8 cellular contexts compared by ENCODE assay signal in genomic region chr12:32533971-32534590, GRCh38.
DNase-seq lines count a peak whose midpoint lies in the region; ATAC-seq and TF ChIP-seq lines count a peak whose summit lies in the region.

No MANE protein-coding gene starts in this region.

- DNase-seq in ACHN (peak; percentile 83), UCSD-AML1 (lab: John Stamatoyannopoulos, UW; ENCODE audit: unreplicated experiment) (peak; percentile 38), left ventricle myocardium inferior (peak; percentile 31), retinal pigment epithelial cell (ENCODE audit: low read depth) (peak; percentile 62)
- no peak for DNase-seq in CD8-positive, alpha-beta T cell
- no peak for DNase-seq in stimulated activated CD4-positive, alpha-beta T cell treated with anti-CD3 and anti-CD28 coated beads, Interleukin-1b, Interleukin-23, amount 100 ng/mL, for 48 hours

- peaks cover 67% of the 10 kb centered on the region for H3K4me1 ChIP-seq in left ventricle myocardium inferior
- H3K4me1 ChIP-seq in CD8-positive, alpha-beta T cell (ENCODE audit: insufficient read depth, low read length), result no peaks in the 10 kb centered on the region

- H3K4me3 Mint-ChIP-seq in CD8-positive, alpha-beta T cell, result no peak overlapping the region

- H3K27ac Mint-ChIP-seq in CD8-positive, alpha-beta T cell, result no peak overlapping the region

- CTCF ChIA-PET in CD8-positive, alpha-beta T cell (lab: Charles Lee), result no interaction called here

- POLR2A ChIA-PET in CD8-positive, alpha-beta T cell (lab: Charles Lee), result no interaction called here

- intact Hi-C loops in left ventricle myocardium inferior (cut with micrococcal nuclease), result loop anchor here (10.0 kb wide), 1 partner anchor 79 kb away; no protein-coding TSS in a partner anchor
- intact Hi-C loops in CD8-positive, alpha-beta T cell (cut with DNase I, micrococcal nuclease), result no loop called here

- peaks cover 10% of the 10 kb centered on the region for H3K4me1 Mint-ChIP-seq in CD8-positive, alpha-beta T cell (ENCODE audit: low read depth)

- peak overlapping the region; percentile 84 for H3K27ac ChIP-seq in left ventricle myocardium inferior (replicated peaks)
- no peak overlapping the region for H3K27ac ChIP-seq in CD8-positive, alpha-beta T cell (ENCODE audit: low read depth, low read length)

- in situ Hi-C loops in ACHN (cut with HindIII; ENCODE audit: low pct_ligation_motif_present, low pct_unique_long_range_greater_than_20kb, low sequenced_read_pairs), result no loop called here

- no peaks in the 10 kb centered on the region for H3K9me3 Mint-ChIP-seq in CD8-positive, alpha-beta T cell

- no peaks in the 10 kb centered on the region for H3K9me3 ChIP-seq in left ventricle myocardium inferior (replicated peaks)
- no peaks in the 10 kb centered on the region for H3K9me3 ChIP-seq in CD8-positive, alpha-beta T cell (ENCODE audit: low read length)

- no peaks in the 10 kb centered on the region for H3K36me3 Mint-ChIP-seq in CD8-positive, alpha-beta T cell

- peaks cover 9% of the 10 kb centered on the region for H3K27me3 Mint-ChIP-seq in CD8-positive, alpha-beta T cell (ENCODE audit: low read depth)

- peak; percentile 72 for ATAC-seq in GM18858 (IDR thresholded peaks at IDR 0.05; ENCODE audit: unreplicated experiment)
- ATAC-seq in HG03520 (IDR thresholded peaks at IDR 0.05; ENCODE audit: unreplicated experiment), result peak; percentile 43
- no peak for ATAC-seq in CD8-positive, alpha-beta T cell

- H3K27me3 ChIP-seq in left ventricle myocardium inferior (ENCODE audit: low read depth), result no peaks in the 10 kb centered on the region
- H3K27me3 ChIP-seq in CD8-positive, alpha-beta T cell (ENCODE audit: insufficient read depth, low read length), result no peaks in the 10 kb centered on the region

- H3K4me3 ChIP-seq in left ventricle myocardium inferior, result peak overlapping the region; percentile 66
- peak overlapping the region; percentile 29 for H3K4me3 ChIP-seq in retinal pigment epithelial cell (ENCODE audit: low read length)
- no peak overlapping the region for H3K4me3 ChIP-seq in CD8-positive, alpha-beta T cell (ENCODE audit: low read depth, low read length)

- H3K36me3 ChIP-seq in left ventricle myocardium inferior, result no peaks in the 10 kb centered on the region
- H3K36me3 ChIP-seq in CD8-positive, alpha-beta T cell (ENCODE audit: insufficient read depth, low read length), result no peaks in the 10 kb centered on the region

- TF ChIP-seq CTCF in left ventricle myocardium inferior (IDR thresholded peaks at IDR 0.05; ENCODE audit: borderline replicate concordance), result no peak
- TF ChIP-seq CTCF in retinal pigment epithelial cell (conservative IDR thresholded peaks at IDR 0.05; ENCODE audit: low read depth, low read length), result no peak
- TF ChIP-seq CTCF in CD8-positive, alpha-beta T cell (IDR thresholded peaks at IDR 0.05), result no peak

Comparison
In these comparisons a context has a peak if more than half of its experiments do, and no peak if none do; other contexts are left out.
1. DNase-seq: peak in ACHN (single experiment), UCSD-AML1 (single experiment), left ventricle myocardium inferior (single experiment) and retinal pigment epithelial cell (single experiment); none in CD8-positive, alpha-beta T cell (0 of 7) and stimulated activated CD4-positive, alpha-beta T cell treated with anti-CD3 and anti-CD28 coated beads, Interleukin-1b, Interleukin-23, amount 100 ng/mL, for 48 hours (single experiment).